In genomic region chr16:580946-581498, GRCh38 we compare ENCODE assay signal across 1 cellular context.
TF ChIP-seq lines count a peak whose summit lies in the region.

No MANE protein-coding gene starts in this region.

TF ChIP-seq in H1, 55 proteins besides CTCF, POLR2A, EP300 and RAD21:
- TF ChIP-seq RBBP5 (IDR thresholded peaks at IDR 0.05; ENCODE audit: borderline replicate concordance, low read depth, low read length) (no peak), ZNF274 (IDR thresholded peaks at IDR 0.05; ENCODE audit: borderline replicate concordance, extremely low read depth, low read length) (no peak), TCF12 (IDR thresholded peaks at IDR 0.05; ENCODE audit: low read depth, low read length) (no peak), RXRA (IDR thresholded peaks at IDR 0.05; ENCODE audit: insufficient read depth, low read depth, low read length) (no peak), TEAD4 (IDR thresholded peaks at IDR 0.05; ENCODE audit: low read depth, low read length) (no peak), CBX8 (IDR thresholded peaks at IDR 0.05; ENCODE audit: borderline replicate concordance, low read depth, low read length) (no peak), KDM1A (IDR thresholded peaks at IDR 0.05; ENCODE audit: borderline replicate concordance, low read length) (no peak), GTF2F1 (IDR thresholded peaks at IDR 0.05; ENCODE audit: borderline replicate concordance, low read depth, low read length) (no peak)
TF ChIP-seq in H1: peak in this region for 0.
